ENCODE assay signal across 8 cellular contexts in the genomic region with DNA sequence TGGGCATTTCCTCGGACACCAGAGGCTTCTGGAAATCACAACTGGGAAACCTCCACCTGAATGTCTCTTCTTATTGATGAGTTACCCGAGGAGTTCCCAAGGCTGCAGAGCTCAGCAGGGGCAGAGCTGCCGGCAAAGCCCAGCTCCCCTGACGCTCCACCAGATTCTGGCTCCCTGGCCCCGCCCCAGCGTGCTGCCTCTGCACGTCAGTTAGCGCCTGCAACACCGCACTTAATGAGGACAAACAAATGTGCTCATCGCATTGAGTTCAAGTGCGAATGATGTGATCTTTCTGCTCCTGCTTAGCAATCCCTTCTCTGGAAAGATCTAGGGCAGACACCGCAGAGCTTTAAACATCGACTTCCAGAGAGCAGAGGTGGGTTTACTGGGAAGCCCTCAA.
DNase-seq lines count a peak whose midpoint lies in the region; ATAC-seq lines count a peak whose summit lies in the region.

No MANE protein-coding gene starts in this region.

- 0 out of 2 replicates have a peak overlapping the region, but pooled peaks have one; percentile 11 for H3K9ac ChIP-seq in iPS-20b (ENCODE audit: low read depth, low read length)

- peak; percentile 72 for DNase-seq in DMS153 (lab: John Stamatoyannopoulos, UW)
- peak; percentile 26 for DNase-seq in NCI-H2227 treated with DMSO at 0.1 percent for 48 hours (lab: John Stamatoyannopoulos, UW)
- peak; percentile 64 for DNase-seq in amniotic epithelial cell (ENCODE audit: low read depth)
- peak; percentile 4 for DNase-seq in stimulated activated CD4-positive, alpha-beta T cell treated with anti-CD3 and anti-CD28 coated beads, Interleukin-12 subunit alpha, Interleukin-12 subunit beta, amount 100 ng/mL, for 4 hours
- DNase-seq in NCI-H226, result no peak

- no peaks in the 10 kb centered on the region; the same call in 1 of the 2 replicates for H3K27me3 ChIP-seq in iPS-20b (ENCODE audit: insufficient read depth, low read length)

- H3K27ac ChIP-seq in iPS-20b (ENCODE audit: low read length), result no peak overlapping the region

- peaks cover 8% of the 10 kb centered on the region; the same call in 1 of the 2 replicates for H3K9me3 ChIP-seq in iPS-20b (ENCODE audit: insufficient read depth, low read depth, low read length)

- ATAC-seq in GM18858 (IDR thresholded peaks at IDR 0.05; ENCODE audit: unreplicated experiment) (no peak), HG02981 (IDR thresholded peaks at IDR 0.05; ENCODE audit: unreplicated experiment) (no peak)

- H3K4me1 ChIP-seq in iPS-20b (ENCODE audit: insufficient read depth, low read length), result no peaks in the 10 kb centered on the region

- H3K36me3 ChIP-seq in iPS-20b (ENCODE audit: insufficient read depth, low read depth, low read length), result no peaks in the 10 kb centered on the region

- peak overlapping the region; percentile 53; the same call in 1 of the 2 replicates for H3K4me3 ChIP-seq in iPS-20b (ENCODE audit: low read length)
